Comparison of ENCODE assay signal across 27 cellular contexts in genomic region chr9:124600407-124600806, GRCh38.
"Had no signal": no experiment of that assay in that cellular context is flagged by ENCODE, and none has a peak within 500 bp of the region (broad histone marks: within the 10 kb centered on the region; RNA-seq: fewer than 3 reads in every experiment).

No MANE protein-coding gene starts in this region.

- H3K9me3 Mint-ChIP-seq: naive B cell; natural killer cell; stimulated activated naive CD8-positive, alpha-beta T cell treated with anti-CD3 and anti-CD28 coated beads, Interleukin-15, Interleukin-2, amounts not matched to agents 100 ng/mL and 50 ng/mL, for 24 hours had no signal

- H3K27ac ChIP-seq: heart right ventricle, hepatocyte, lower lobe of right lung, ovary, prostate gland, suprapubic skin, thoracic aorta, tibial artery, uterus had no signal

- H3K4me3 Mint-ChIP-seq: naive B cell; natural killer cell; nephron progenitor cell; stimulated activated naive CD8-positive, alpha-beta T cell treated with anti-CD3 and anti-CD28 coated beads, Interleukin-15, Interleukin-2, amounts not matched to agents 100 ng/mL and 50 ng/mL, for 24 hours had no signal

- H3K4me1 ChIP-seq: heart right ventricle, lower lobe of right lung, prostate gland, tibial artery, uterus had no signal

- H3K36me3 ChIP-seq: heart right ventricle, lower lobe of right lung, ovary, prostate gland, suprapubic skin, thoracic aorta, tibial artery, uterus had no signal

- ATAC-seq: heart right ventricle, left lobe of liver, left ventricle myocardium superior, lower lobe of right lung, natural killer cell, right cardiac atrium, sciatic nerve had no signal

- H3K9me3 ChIP-seq: heart right ventricle, lower lobe of right lung, ovary, prostate gland, suprapubic skin, thoracic aorta, tibial artery, uterus had no signal

- H3K27ac Mint-ChIP-seq: naive B cell; natural killer cell; stimulated activated naive CD8-positive, alpha-beta T cell treated with anti-CD3 and anti-CD28 coated beads, Interleukin-15, Interleukin-2, amounts not matched to agents 100 ng/mL and 50 ng/mL, for 24 hours had no signal

- H3K4me3 ChIP-seq: heart right ventricle, hepatocyte, lower lobe of right lung, ovary, prostate gland, skin epidermis, suprapubic skin, thoracic aorta, tibial artery, uterus had no signal

- H3K27me3 ChIP-seq: heart right ventricle, hepatocyte, ovary, suprapubic skin, uterus had no signal

- H3K79me2 ChIP-seq: hepatocyte had no signal

- H3K4me2 ChIP-seq: hepatocyte had no signal

- H2AFZ ChIP-seq: hepatocyte had no signal

- H3K27me3 Mint-ChIP-seq: naive B cell had no signal

- H3K36me3 Mint-ChIP-seq: naive B cell, natural killer cell had no signal

- H3K4me1 Mint-ChIP-seq: naive B cell, natural killer cell had no signal

- DNase-seq: heart right ventricle; islet precursor cell; left ventricle myocardium superior; lower lobe of right lung; mammary epithelial cell; mesenchymal stem cell; naive B cell; natural killer cell; nephron progenitor cell; ovary; retina; right cardiac atrium; stimulated activated CD4-positive, alpha-beta T cell treated with anti-CD3 and anti-CD28 coated beads, Interleukin-12 subunit alpha, Interleukin-12 subunit beta, amount 100 ng/mL, for 4 hours; stimulated activated CD4-positive, alpha-beta T cell treated with anti-CD3 and anti-CD28 coated beads, Interleukin-15, amount 100 ng/mL, for 24 hours; stimulated activated CD4-positive, alpha-beta T cell treated with anti-CD3 and anti-CD28 coated beads, Interleukin-2, amount 100 ng/mL, for 24 hours; stimulated activated CD4-positive, alpha-beta T cell treated with anti-CD3 and anti-CD28 coated beads, Interleukin-4, amount 100 ng/mL, for 1 hour; stimulated activated naive CD4-positive, alpha-beta T cell; tibial artery; uterus had no signal
